ENCODE assay signal across 25 cellular contexts in genomic region chr14:30462358-30462757, GRCh38.
"Had no signal": no experiment of that assay in that cellular context is flagged by ENCODE, and none has a peak within 500 bp of the region (broad histone marks: within the 10 kb centered on the region; RNA-seq: fewer than 3 reads in every experiment).

No MANE protein-coding gene starts in this region.

- DNase-seq: dorsolateral prefrontal cortex; effector CD4-positive, alpha-beta T cell; endodermal cell; foreskin fibroblast; heart left ventricle; kidney; mucosa of descending colon; naive B cell; right lobe of liver; small intestine; stimulated activated CD4-positive, alpha-beta T cell treated with anti-CD3 and anti-CD28 coated beads, Interleukin-15, amount 100 ng/mL, for 24 hours; stimulated activated CD4-positive, alpha-beta T cell treated with anti-CD3 and anti-CD28 coated beads, Interleukin-2, amount 100 ng/mL, for 48 hours; stimulated activated naive CD4-positive, alpha-beta T cell; stimulated activated naive CD8-positive, alpha-beta T cell treated with anti-CD3 and anti-CD28 coated beads, Interleukin-15, amount 100 ng/mL, for 72 hours; transverse colon; upper lobe of right lung; uterus had no signal

- H3K27ac Mint-ChIP-seq: endodermal cell; memory B cell; mesothelial cell of epicardium; naive B cell; natural killer cell treated with Interleukin-12 subunit alpha and Interleukin-12 subunit beta and Interleukin-15 and Interleukin-18, amount 100 ng/mL, for 72 hours; progenitor cell of endocrine pancreas; stimulated activated naive CD8-positive, alpha-beta T cell treated with anti-CD3 and anti-CD28 coated beads, Interleukin-15, amount 100 ng/mL, for 72 hours had no signal

- H3K4me1 Mint-ChIP-seq: memory B cell; mesothelial cell of epicardium; naive B cell; neural crest cell; stimulated activated naive CD8-positive, alpha-beta T cell treated with anti-CD3 and anti-CD28 coated beads, Interleukin-15, amount 100 ng/mL, for 72 hours had no signal

- ATAC-seq: esophagus mucosa; gastroesophageal sphincter; heart left ventricle; left lobe of liver; mucosa of descending colon; natural killer cell treated with Interleukin-12 subunit alpha and Interleukin-12 subunit beta and Interleukin-15 and Interleukin-18, amount 100 ng/mL, for 72 hours; right lobe of liver; stimulated activated naive CD8-positive, alpha-beta T cell treated with anti-CD3 and anti-CD28 coated beads, Interleukin-15, amount 100 ng/mL, for 72 hours; upper lobe of right lung had no signal

- H3K9me3 Mint-ChIP-seq: endodermal cell; memory B cell; mesothelial cell of epicardium; neural crest cell; stimulated activated naive CD8-positive, alpha-beta T cell treated with anti-CD3 and anti-CD28 coated beads, Interleukin-15, amount 100 ng/mL, for 72 hours had no signal

- H3K4me3 Mint-ChIP-seq: endodermal cell; memory B cell; mesothelial cell of epicardium; naive B cell; natural killer cell treated with Interleukin-12 subunit alpha and Interleukin-12 subunit beta and Interleukin-15 and Interleukin-18, amount 100 ng/mL, for 72 hours; neural crest cell; stimulated activated naive CD8-positive, alpha-beta T cell treated with anti-CD3 and anti-CD28 coated beads, Interleukin-15, amount 100 ng/mL, for 72 hours had no signal

- H3K36me3 Mint-ChIP-seq: memory B cell; mesothelial cell of epicardium; natural killer cell treated with Interleukin-12 subunit alpha and Interleukin-12 subunit beta and Interleukin-15 and Interleukin-18, amount 100 ng/mL, for 72 hours had no signal
